11 cellular contexts compared by ENCODE assay signal in genomic region chr18:47944972-47945843, GRCh38. TPM values are rescaled to one million over a fixed set of nuclear protein-coding genes. Genes with fewer than 3 reads are reported as not detected.
DNase-seq lines count a peak whose midpoint lies in the region; ATAC-seq, FAIRE-seq and TF ChIP-seq lines count a peak whose summit lies in the region.
"Had no signal": no experiment of that assay in that cellular context is flagged by ENCODE, and none has a peak within 500 bp of the region (broad histone marks: within the 10 kb centered on the region; RNA-seq: fewer than 3 reads in every experiment).

No MANE protein-coding gene starts in this region.

- H4K20me1 ChIP-seq in keratinocyte (ENCODE audit: control insufficient read depth, extremely low read depth, insufficient read depth, low read length), result no peaks in the 10 kb centered on the region

- no peaks in the 10 kb centered on the region for H3K9me1 ChIP-seq in keratinocyte (ENCODE audit: control insufficient read depth, extremely low read depth, insufficient read depth, low read length)

- peaks cover 3% of the 10 kb centered on the region for H3K9me3 Mint-ChIP-seq in activated T-helper 17 cell treated with anti-CD3 and anti-CD28 coated beads, Interleukin-2, amount 50 U/mL, for 72 hours
- no peaks in the 10 kb centered on the region for H3K9me3 Mint-ChIP-seq in activated T-helper 2 cell treated with anti-CD3 and anti-CD28 coated beads, Interferon-gamma antibody, Interleukin-2, Interleukin-4, amounts not matched to agents 10 μg/mL and 5 μg/mL and 100 μg/mL, durations not matched to agents 14 hours and 24 hours and 36 hours

- peak; percentile 97 for FAIRE-seq in keratinocyte (lab: Jason Lieb, UNC)

- no peak overlapping the region for H3K27ac Mint-ChIP-seq in activated T-helper 17 cell treated with anti-CD3 and anti-CD28 coated beads, Interleukin-2, amount 50 U/mL, for 72 hours
- H3K27ac Mint-ChIP-seq in activated T-helper 2 cell treated with anti-CD3 and anti-CD28 coated beads, Interferon-gamma antibody, Interleukin-2, Interleukin-4, amounts not matched to agents 10 μg/mL and 5 μg/mL and 100 μg/mL, durations not matched to agents 14 hours and 24 hours and 36 hours, result no peak overlapping the region

- no peak overlapping the region for H2AFZ ChIP-seq in keratinocyte (ENCODE audit: control insufficient read depth, low read length)

- H3K9me3 ChIP-seq in keratinocyte (ENCODE audit: control insufficient read depth, low read depth, low read length) (no peaks in the 10 kb centered on the region), WERI-Rb-1 (ENCODE audit: severe bottlenecking) (peaks cover 11% of the 10 kb centered on the region)

- H3K4me1 Mint-ChIP-seq in activated T-helper 17 cell treated with anti-CD3 and anti-CD28 coated beads, Interleukin-2, amount 50 U/mL, for 72 hours, result peaks cover 5% of the 10 kb centered on the region
- peaks cover 15% of the 10 kb centered on the region for H3K4me1 Mint-ChIP-seq in activated T-helper 2 cell treated with anti-CD3 and anti-CD28 coated beads, Interferon-gamma antibody, Interleukin-2, Interleukin-4, amounts not matched to agents 10 μg/mL and 5 μg/mL and 100 μg/mL, durations not matched to agents 14 hours and 24 hours and 36 hours (ENCODE audit: low read depth)
- H3K4me1 Mint-ChIP-seq: IgD-negative memory B cell had no signal

- dilution Hi-C loops in keratinocyte (cut with MboI; ENCODE audit: extremely low pct_ligation_motif_present, low sequenced_read_pairs), result no loop called here

- intact Hi-C loops in activated T-helper 2 cell treated with anti-CD3 and anti-CD28 coated beads, Interferon-gamma antibody, Interleukin-2, Interleukin-4, amounts not matched to agents 10 μg/mL and 5 μg/mL and 100 μg/mL, durations not matched to agents 14 hours and 24 hours and 36 hours (cut with micrococcal nuclease), result loop anchor here (2.0 kb wide), 1 partner anchor 14 kb away; the partner anchor contains the start of gene SMAD2

- no peaks in the 10 kb centered on the region for H3K79me2 ChIP-seq in keratinocyte (ENCODE audit: control insufficient read depth, insufficient read depth, low read length)

- no peak overlapping the region for H3K4me3 ChIP-seq in keratinocyte (ENCODE audit: control insufficient read depth in 2 of 3, extremely low read depth in 1 of 3, insufficient read depth in 2 of 3, low read depth in 1 of 3, low read length in 3 of 3)
- H3K4me3 ChIP-seq in WERI-Rb-1 (ENCODE audit: low read depth, low read length), result no peak overlapping the region

- H3K4me2 ChIP-seq in keratinocyte (ENCODE audit: control insufficient read depth, extremely low read depth, insufficient read depth, low read depth, low read length), result peak overlapping the region; percentile 58

- POLR2A ChIA-PET in GM10248 (lab: Yijun Ruan, JAX), result no interaction called here

- CTCF ChIA-PET in GM10248 (lab: Yijun Ruan, JAX), result no interaction called here

- no peak for TF ChIP-seq CTCF in GM10248 (IDR thresholded peaks at IDR 0.05; ENCODE audit: control extremely low read depth, extremely low read depth, low read depth, missing control alignments)
- no peak for TF ChIP-seq CTCF in keratinocyte (optimal IDR thresholded peaks at IDR 0.05 in 1 of 3, IDR thresholded peaks at IDR 0.05 in 1 of 3, conservative IDR thresholded peaks at IDR 0.05 in 1 of 3; ENCODE audit: extremely low read depth in 1 of 3, insufficient read depth in 2 of 3, low read length in 3 of 3)
- no peak for TF ChIP-seq CTCF in WERI-Rb-1 (IDR thresholded peaks at IDR 0.05; ENCODE audit: low read depth, low read length)

- H3K27ac ChIP-seq in keratinocyte (ENCODE audit: control insufficient read depth, insufficient read depth, low read length) (peak overlapping the region; percentile 51), WERI-Rb-1 (no peak overlapping the region)

- peak; percentile 21 for DNase-seq in GM10248 (ENCODE audit: extremely low spot score)
- peak; percentile 38 for DNase-seq in HS-5 (ENCODE audit: low read depth)
- DNase-seq in keratinocyte (ENCODE audit: low read depth, low spot score), result peak; percentile 86
- DNase-seq in activated T-helper 2 cell treated with anti-CD3 and anti-CD28 coated beads, Interferon-gamma antibody, Interleukin-2, Interleukin-4, amounts not matched to agents 10 μg/mL and 5 μg/mL and 100 μg/mL, durations not matched to agents 14 hours and 24 hours and 36 hours (ENCODE audit: low spot score), result no peak
- DNase-seq in NCI-H2081 treated with DMSO at 0.1 percent for 48 hours (lab: John Stamatoyannopoulos, UW), result no peak
- DNase-seq in WERI-Rb-1, result no peak
- DNase-seq: aorta had no signal

- peak; percentile 99 for ATAC-seq in activated T-helper 17 cell treated with anti-CD3 and anti-CD28 coated beads, Interleukin-2, amount 50 U/mL, for 72 hours (replicated peaks)
- ATAC-seq in HG03442 (IDR thresholded peaks at IDR 0.05; ENCODE audit: unreplicated experiment), result no peak
- ATAC-seq: sciatic nerve had no signal

- H3K27me3 ChIP-seq in keratinocyte (ENCODE audit: control insufficient read depth, extremely low read depth, insufficient read depth, low read length), result no peaks in the 10 kb centered on the region
- no peaks in the 10 kb centered on the region for H3K27me3 ChIP-seq in WERI-Rb-1 (ENCODE audit: insufficient read depth, low read depth, severe bottlenecking)

- peaks cover 12% of the 10 kb centered on the region for H3K27me3 Mint-ChIP-seq in activated T-helper 17 cell treated with anti-CD3 and anti-CD28 coated beads, Interleukin-2, amount 50 U/mL, for 72 hours
- peaks cover 3% of the 10 kb centered on the region for H3K27me3 Mint-ChIP-seq in activated T-helper 2 cell treated with anti-CD3 and anti-CD28 coated beads, Interferon-gamma antibody, Interleukin-2, Interleukin-4, amounts not matched to agents 10 μg/mL and 5 μg/mL and 100 μg/mL, durations not matched to agents 14 hours and 24 hours and 36 hours (ENCODE audit: low read depth)

- H3K36me3 Mint-ChIP-seq in activated T-helper 17 cell treated with anti-CD3 and anti-CD28 coated beads, Interleukin-2, amount 50 U/mL, for 72 hours (ENCODE audit: low read depth), result no peaks in the 10 kb centered on the region
- H3K36me3 Mint-ChIP-seq in activated T-helper 2 cell treated with anti-CD3 and anti-CD28 coated beads, Interferon-gamma antibody, Interleukin-2, Interleukin-4, amounts not matched to agents 10 μg/mL and 5 μg/mL and 100 μg/mL, durations not matched to agents 14 hours and 24 hours and 36 hours (ENCODE audit: low read depth), result no peaks in the 10 kb centered on the region

- H3K4me1 ChIP-seq in keratinocyte (ENCODE audit: control insufficient read depth, extremely low read depth, insufficient read depth, low read length), result peaks cover 14% of the 10 kb centered on the region

- no peak overlapping the region for H3K9ac ChIP-seq in keratinocyte (ENCODE audit: control insufficient read depth, extremely low read depth, insufficient read depth, low read length)

- H3K36me3 ChIP-seq in keratinocyte (ENCODE audit: control insufficient read depth in 2 of 2, extremely low read depth in 1 of 2, insufficient read depth in 2 of 2, low read length in 2 of 2) (no peaks in the 10 kb centered on the region), WERI-Rb-1 (no peaks in the 10 kb centered on the region)

- no peak overlapping the region for H3K4me3 Mint-ChIP-seq in activated T-helper 17 cell treated with anti-CD3 and anti-CD28 coated beads, Interleukin-2, amount 50 U/mL, for 72 hours
- H3K4me3 Mint-ChIP-seq in activated T-helper 2 cell treated with anti-CD3 and anti-CD28 coated beads, Interferon-gamma antibody, Interleukin-2, Interleukin-4, amounts not matched to agents 10 μg/mL and 5 μg/mL and 100 μg/mL, durations not matched to agents 14 hours and 24 hours and 36 hours (ENCODE audit: low read depth), result no peak overlapping the region
- H3K4me3 Mint-ChIP-seq: IgD-negative memory B cell had no signal

RNA-seq across cellular contexts. Expression of gene SMAD2, which starts 14.7 kb away (rescaled TPM):
- 100 to 1,000 TPM in 1 of 2 donors, 10 to 100 TPM in 1; 97.2 to 170 TPM for total RNA-seq in activated T-helper 17 cell treated with anti-CD3 and anti-CD28 coated beads, Interleukin-2, amount 50 U/mL, for 72 hours
- polyA plus RNA-seq in keratinocyte, result 69.9 to 87.1 TPM (median 80.2 TPM) in 3 replicates
- polyA plus RNA-seq in keratinocyte (2011; ENCODE audit: low read depth), result 81.2 TPM
- 75.3 and 131 TPM in 2 replicates for polyA plus RNA-seq in keratinocyte (2011; cell fraction: cytosol; rRNA removed)
- polyA plus RNA-seq in keratinocyte (2011; cell fraction: nucleus; rRNA removed), result 54.5 and 60.1 TPM in 2 replicates
- polyA plus RNA-seq in keratinocyte (2012; ENCODE audit: low replicate concordance), result 68.2 and 73.1 TPM in 2 replicates
- polyA minus RNA-seq in keratinocyte, result 35.2 to 158 TPM (median 84.9 TPM) in 3 replicates
- 71.6 TPM for polyA minus RNA-seq in keratinocyte (2011; cell fraction: cytosol; rRNA and poly(A)+ RNA removed)
- 27.5 and 70.2 TPM in 2 replicates for polyA minus RNA-seq in keratinocyte (2011; cell fraction: nucleus; rRNA and poly(A)+ RNA removed)
- total RNA-seq in activated T-helper 2 cell treated with anti-CD3 and anti-CD28 coated beads, Interferon-gamma antibody, Interleukin-2, Interleukin-4, amounts not matched to agents 10 μg/mL and 5 μg/mL and 100 μg/mL, durations not matched to agents 14 hours and 24 hours and 36 hours, result 353 and 358 TPM in 2 replicates

Comparison
In these comparisons a context has a peak if more than half of its experiments do, and no peak if none do; other contexts are left out.
1. DNase-seq: peak in GM10248 (single experiment), HS-5 (single experiment) and keratinocyte (single experiment); none in activated T-helper 2 cell treated with anti-CD3 and anti-CD28 coated beads, Interferon-gamma antibody, Interleukin-2, Interleukin-4, amounts not matched to agents 10 μg/mL and 5 μg/mL and 100 μg/mL, durations not matched to agents 14 hours and 24 hours and 36 hours (single experiment), NCI-H2081 treated with DMSO at 0.1 percent for 48 hours (single experiment) and WERI-Rb-1 (single experiment).